ENCODE assay signal across 22 cellular contexts in the genomic region with DNA sequence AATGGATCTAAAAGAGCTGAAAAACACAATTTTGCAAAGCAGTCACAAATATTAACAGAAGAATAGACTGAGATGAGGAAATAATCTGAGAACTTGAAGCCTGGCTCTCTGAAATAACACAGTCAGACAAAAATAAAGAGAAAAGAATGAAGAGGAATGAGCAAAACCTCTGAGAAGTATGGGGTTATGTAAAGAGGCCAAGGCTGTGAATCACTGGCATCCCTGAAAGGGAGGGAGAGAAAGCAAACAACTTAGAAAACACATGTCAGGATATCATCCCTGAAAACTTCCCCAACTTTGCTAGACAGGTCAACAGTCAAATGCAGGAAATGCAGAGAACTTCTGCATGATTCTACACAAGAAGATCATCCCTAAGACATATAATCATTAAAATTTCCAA.
"Had no signal": no experiment of that assay in that cellular context is flagged by ENCODE, and none has a peak within 500 bp of the region (broad histone marks: within the 10 kb centered on the region; RNA-seq: fewer than 3 reads in every experiment).

No MANE protein-coding gene starts in this region.

- H3K36me3 Mint-ChIP-seq: activated naive CD8-positive, alpha-beta T cell treated with anti-CD3 and anti-CD28 coated beads, Interleukin-2, amount 10 ng/mL, durations not matched to agents 7 days and 5 days; immature natural killer cell; mesothelial cell of epicardium; stimulated activated memory B cell treated with anti-CD40 and anti-IgM and Interleukin-4, amounts not matched to agents 10 μg/mL and 1 μg/mL and 100 μg/mL, for 72 hours had no signal

- H3K27ac Mint-ChIP-seq: activated naive CD8-positive, alpha-beta T cell treated with anti-CD3 and anti-CD28 coated beads, Interleukin-2, amount 10 ng/mL, durations not matched to agents 7 days and 5 days; activated T-helper 1 cell treated with anti-CD3 and anti-CD28 coated beads, Interleukin-12 subunit alpha, Interleukin-12 subunit beta, Interleukin-2, Interleukin-4 antibody, amounts not matched to agents 30 ng/mL and 10 ng/mL and 1 ng/mL, durations not matched to agents 14 hours and 24 hours and 36 hours; effector memory CD8-positive, alpha-beta T cell; immature natural killer cell; mesothelial cell of epicardium; nephron progenitor cell; stimulated activated memory B cell treated with anti-CD40 and anti-IgM and Interleukin-4, amounts not matched to agents 10 μg/mL and 1 μg/mL and 100 μg/mL, for 72 hours had no signal

- H3K4me3 ChIP-seq: coronary artery, lower lobe of right lung, tibial artery had no signal

- H3K27me3 ChIP-seq: tibial artery had no signal

- H3K9me3 Mint-ChIP-seq: activated T-helper 1 cell treated with anti-CD3 and anti-CD28 coated beads, Interleukin-12 subunit alpha, Interleukin-12 subunit beta, Interleukin-2, Interleukin-4 antibody, amounts not matched to agents 30 ng/mL and 10 ng/mL and 1 ng/mL, durations not matched to agents 14 hours and 24 hours and 36 hours had no signal

- DNase-seq: activated naive CD8-positive, alpha-beta T cell treated with anti-CD3 and anti-CD28 coated beads, Interleukin-2, amount 10 ng/mL, durations not matched to agents 7 days and 5 days; aorta; central memory CD4-positive, alpha-beta T cell; effector memory CD8-positive, alpha-beta T cell; glutamatergic neuron; immature natural killer cell; left colon; lower lobe of right lung; nephron progenitor cell; stimulated activated CD4-positive, alpha-beta T cell treated with anti-CD3 and anti-CD28 coated beads, Interleukin-12 subunit alpha, Interleukin-12 subunit beta, amount 100 ng/mL, for 4 hours; T-helper 1 cell; T1000; tibial artery had no signal

- H3K36me3 ChIP-seq: lower lobe of right lung, tibial artery had no signal

- ATAC-seq: activated CD4-positive, CD25-positive, alpha-beta regulatory T cell treated with anti-CD3 and anti-CD28 coated beads, Interleukin-2, amount 50 U/mL, for 24 hours; effector memory CD8-positive, alpha-beta T cell; left colon; lower lobe of right lung; sciatic nerve; SK-N-SH treated with all-trans-retinoic acid at 6 μM for 48 hours; stimulated activated memory B cell treated with anti-CD40 and anti-IgM and Interleukin-4, amounts not matched to agents 10 μg/mL and 1 μg/mL and 100 μg/mL, for 72 hours had no signal

- H3K4me3 Mint-ChIP-seq: activated naive CD8-positive, alpha-beta T cell treated with anti-CD3 and anti-CD28 coated beads, Interleukin-2, amount 10 ng/mL, durations not matched to agents 7 days and 5 days; activated T-helper 1 cell treated with anti-CD3 and anti-CD28 coated beads, Interleukin-12 subunit alpha, Interleukin-12 subunit beta, Interleukin-2, Interleukin-4 antibody, amounts not matched to agents 30 ng/mL and 10 ng/mL and 1 ng/mL, durations not matched to agents 14 hours and 24 hours and 36 hours; effector memory CD8-positive, alpha-beta T cell; immature natural killer cell; mesothelial cell of epicardium; nephron progenitor cell; stimulated activated memory B cell treated with anti-CD40 and anti-IgM and Interleukin-4, amounts not matched to agents 10 μg/mL and 1 μg/mL and 100 μg/mL, for 72 hours had no signal

- H3K4me1 ChIP-seq: lower lobe of right lung, tibial artery had no signal

- H3K9me3 ChIP-seq: lower lobe of right lung had no signal

- H3K27me3 Mint-ChIP-seq: activated naive CD8-positive, alpha-beta T cell treated with anti-CD3 and anti-CD28 coated beads, Interleukin-2, amount 10 ng/mL, durations not matched to agents 7 days and 5 days; effector memory CD8-positive, alpha-beta T cell; stimulated activated memory B cell treated with anti-CD40 and anti-IgM and Interleukin-4, amounts not matched to agents 10 μg/mL and 1 μg/mL and 100 μg/mL, for 72 hours had no signal

- FAIRE-seq: urothelium cell line had no signal

- H3K27ac ChIP-seq: coronary artery, epithelial cell of prostate, lower lobe of right lung, tibial artery had no signal

- H3K4me1 Mint-ChIP-seq: activated naive CD8-positive, alpha-beta T cell treated with anti-CD3 and anti-CD28 coated beads, Interleukin-2, amount 10 ng/mL, durations not matched to agents 7 days and 5 days; immature natural killer cell; mesothelial cell of epicardium; nephron progenitor cell; stimulated activated memory B cell treated with anti-CD40 and anti-IgM and Interleukin-4, amounts not matched to agents 10 μg/mL and 1 μg/mL and 100 μg/mL, for 72 hours had no signal
